ENCODE assay signal across 11 cellular contexts in genomic region chr7:129193892-129194291, GRCh38. TPM values are rescaled to one million over a fixed set of nuclear protein-coding genes. Genes with fewer than 3 reads are reported as not detected.
"Had no signal": no experiment of that assay in that cellular context is flagged by ENCODE, and none has a peak within 500 bp of the region (broad histone marks: within the 10 kb centered on the region; RNA-seq: fewer than 3 reads in every experiment).

No MANE protein-coding gene starts in this region.

- H2AFZ ChIP-seq: GM23248, GM23338 had no signal

- H3K27ac ChIP-seq: GM23248 had no signal

- ATAC-seq: GM23338, HCT116 had no signal

- H3K4me3 ChIP-seq: GM23248, GM23338, HAP-1 had no signal

- H3K9me3 Mint-ChIP-seq: GM23338, H9, HFFc6 had no signal

- H3K4me3 Mint-ChIP-seq: GM23338, H9, HFFc6 had no signal

- H3K9me3 ChIP-seq: HAP-1 had no signal

- H3K27ac Mint-ChIP-seq: GM23338, H9, HFFc6 had no signal

- FAIRE-seq: H1, H54 had no signal

- H3K9ac ChIP-seq: GM23248 had no signal

- DNase-seq: GM23248, GOT3, H7, H9, HCEC 1CT, HFFc6 had no signal

- H3K4me2 ChIP-seq: GM23338 had no signal

RNA-seq across cellular contexts. Expression of gene TSPAN33, which starts 49.4 kb away (rescaled TPM):
- polyA plus RNA-seq: GM23248 had no signal
